ENCODE assay signal across 8 cellular contexts in genomic region chr11:57476883-57477506, GRCh38. TPM values are rescaled to one million over a fixed set of nuclear protein-coding genes. Genes with fewer than 3 reads are reported as not detected.
DNase-seq lines count a peak whose midpoint lies in the region; ATAC-seq and TF ChIP-seq lines count a peak whose summit lies in the region.

No MANE protein-coding gene starts in this region.

- H3K27ac ChIP-seq in AG04450 (ENCODE audit: low read depth, low read length), result no peak overlapping the region

- H3K4me3 ChIP-seq in AG04450 (ENCODE audit: low read depth, low read length), result peak overlapping the region; percentile 29; the same call in 1 of the 2 replicates
- no peak overlapping the region for H3K4me3 ChIP-seq in endocrine pancreas (ENCODE audit: control insufficient read depth, insufficient read depth, low read length)
- H3K4me3 ChIP-seq in mucosa of stomach (ENCODE audit: low read length), result peak overlapping the region; percentile 14

- CTCF ChIA-PET in AG04450 (lab: Charles Lee), result interaction anchor here (0.7 to 9.9 kb wide), 9 partner anchors 12 to 167 kb away, joined by 3 to 115 read pairs (median 4); partner anchors contain the start of gene RTN4RL2

- H3K9ac ChIP-seq in endocrine pancreas (ENCODE audit: control insufficient read depth, insufficient read depth, low read length) (peak overlapping the region; percentile 67), mucosa of stomach (ENCODE audit: low read length) (peak overlapping the region; percentile 79)

- POLR2A ChIA-PET in AG04450 (lab: Yijun Ruan, JAX), result interaction anchor here (0.6 kb wide), 1 partner anchor 11 kb away, joined by 3 read pairs; no protein-coding TSS in a partner anchor

- H3K4me1 ChIP-seq in endocrine pancreas (ENCODE audit: control insufficient read depth, insufficient read depth, low read length) (no peaks in the 10 kb centered on the region), mucosa of stomach (ENCODE audit: control insufficient read depth, insufficient read depth, low read length) (peaks cover 38% of the 10 kb centered on the region)

- DNase-seq in AG04450 (ENCODE audit: low read depth, low spot score), result no peak
- peak; percentile 82 for DNase-seq in SW480 (ENCODE audit: low spot score)
- DNase-seq in NCI-H2196 (lab: John Stamatoyannopoulos, UW; ENCODE audit: unreplicated experiment), result no peak
- DNase-seq in NCI-H2029 (lab: John Stamatoyannopoulos, UW), result no peak

- peak; percentile 43 for TF ChIP-seq CTCF in AG04450 (IDR thresholded peaks at IDR 0.05; ENCODE audit: low read depth, low read length)

- no peaks in the 10 kb centered on the region; the same call in 1 of the 2 replicates for H3K9me3 ChIP-seq in AG04450 (ENCODE audit: control insufficient read depth, insufficient read depth, low read length)
- H3K9me3 ChIP-seq in endocrine pancreas (ENCODE audit: control insufficient read depth, low read length), result no peaks in the 10 kb centered on the region
- H3K9me3 ChIP-seq in mucosa of stomach (ENCODE audit: control insufficient read depth, low read length), result no peaks in the 10 kb centered on the region

- H3K36me3 ChIP-seq in endocrine pancreas (ENCODE audit: control insufficient read depth, insufficient read depth, low read length) (no peaks in the 10 kb centered on the region), mucosa of stomach (ENCODE audit: control insufficient read depth, insufficient read depth, low read length) (no peaks in the 10 kb centered on the region)

- peak; percentile 68 for ATAC-seq in GM18511 (IDR thresholded peaks at IDR 0.05; ENCODE audit: unreplicated experiment)
- peak; percentile 53 for ATAC-seq in HG03045 (IDR thresholded peaks at IDR 0.05; ENCODE audit: unreplicated experiment)

- H3K27me3 ChIP-seq in AG04450 (ENCODE audit: control insufficient read depth, insufficient read depth, low read length) (peaks cover 29% of the 10 kb centered on the region), endocrine pancreas (ENCODE audit: control insufficient read depth, insufficient read depth, low read length) (no peaks in the 10 kb centered on the region), mucosa of stomach (ENCODE audit: control insufficient read depth, insufficient read depth, low read length) (peaks cover 13% of the 10 kb centered on the region)

RNA-seq across cellular contexts. Expression of gene RTN4RL2, which starts 16.7 kb away (rescaled TPM):
- 0.11 and 0.45 TPM in 2 replicates for polyA plus RNA-seq in AG04450 (2011; rRNA removed)
- polyA minus RNA-seq in AG04450 (2011; rRNA and poly(A)+ RNA removed), result not detected in 2 replicates

RNA-seq across cellular contexts. Expression of gene SLC43A1, which starts 38.5 kb away (rescaled TPM):
- 14.6 and 17.5 TPM in 2 replicates for polyA plus RNA-seq in AG04450 (2011; rRNA removed)
- 24.5 and 30.1 TPM in 2 replicates for polyA minus RNA-seq in AG04450 (2011; rRNA and poly(A)+ RNA removed)

RNA-seq across cellular contexts. Expression of gene SLC43A3, which starts 50.1 kb away (rescaled TPM):
- 24.4 and 25.1 TPM in 2 replicates for polyA plus RNA-seq in AG04450 (2011; rRNA removed)
- 30.1 and 43.1 TPM in 2 replicates for polyA minus RNA-seq in AG04450 (2011; rRNA and poly(A)+ RNA removed)

RNA-seq across cellular contexts. Expression of gene TIMM10, which starts 53.6 kb away (rescaled TPM):
- polyA plus RNA-seq in AG04450 (2011; rRNA removed), result 76.6 and 82.8 TPM in 2 replicates
- polyA minus RNA-seq in AG04450 (2011; rRNA and poly(A)+ RNA removed), result 29.2 and 33.0 TPM in 2 replicates
